In genomic region chr19:2261438-2262172, GRCh38 we compare ENCODE assay signal across 1 cellular context.
TF ChIP-seq lines count a peak whose summit lies in the region.

No MANE protein-coding gene starts in this region.

TF ChIP-seq in K562, 482 proteins besides CTCF, POLR2A, EP300 and RAD21 (continues in another document):
- TF ChIP-seq CREM (IDR thresholded peaks at IDR 0.05; ENCODE audit: low read depth), result 0 out of 2 replicates have a peak, but pooled peaks have one; percentile 40
- no peak for TF ChIP-seq ZC3H4 (CRISPR knock-in tag; IDR thresholded peaks at IDR 0.05; ENCODE audit: borderline replicate concordance)
- no peak for TF ChIP-seq MGA (IDR thresholded peaks at IDR 0.05)
- peak; percentile 39 for TF ChIP-seq CXXC5 (CRISPR knock-in tag; IDR thresholded peaks at IDR 0.05)
- TF ChIP-seq MNT (conservative IDR thresholded peaks at IDR 0.05), result 0 out of 4 replicates have a peak, but pooled peaks of 1 of the 2 experiments have one; percentile 21
- TF ChIP-seq ID3 (CRISPR knock-in tag; IDR thresholded peaks at IDR 0.05), result no peak
- TF ChIP-seq ID3 (tag; IDR thresholded peaks at IDR 0.05), result peak; percentile 18; the same call in 1 of the 2 replicates
- no peak for TF ChIP-seq MCM3 (IDR thresholded peaks at IDR 0.05)
- TF ChIP-seq ZNF592 (IDR thresholded peaks at IDR 0.05), result peak; percentile 70
- no peak for TF ChIP-seq ARID3A (IDR thresholded peaks at IDR 0.05; ENCODE audit: borderline replicate concordance, low read depth, low read length)
- no peak for TF ChIP-seq ZNF707 (CRISPR knock-in tag; conservative IDR thresholded peaks at IDR 0.05)
- TF ChIP-seq CLOCK (CRISPR knock-in tag; IDR thresholded peaks at IDR 0.05; ENCODE audit: borderline replicate concordance), result no peak
- TF ChIP-seq ZNF511 (CRISPR knock-in tag; IDR thresholded peaks at IDR 0.05), result no peak
- 0 out of 2 replicates have a peak, but pooled peaks have one; percentile 7 for TF ChIP-seq KLF16 (IDR thresholded peaks at IDR 0.05)
- no peak for TF ChIP-seq KDM5B (IDR thresholded peaks at IDR 0.05; ENCODE audit: insufficient replicate concordance, low read depth, low read length)
- no peak for TF ChIP-seq PCBP2 (IDR thresholded peaks at IDR 0.05; ENCODE audit: low read depth, low read length, poor library complexity, severe bottlenecking)
- no peak for TF ChIP-seq MTA2 (IDR thresholded peaks at IDR 0.05; ENCODE audit: low read depth)
- 0 out of 2 replicates have a peak, but pooled peaks have one; percentile 25 for TF ChIP-seq CEBPG (CRISPR knock-in tag; IDR thresholded peaks at IDR 0.05)
- no peak for TF ChIP-seq CEBPG (tag; conservative IDR thresholded peaks at IDR 0.05 in 1 of 2, IDR thresholded peaks at IDR 0.05 in 1 of 2)
- no peak for TF ChIP-seq BACH1 (tag; IDR thresholded peaks at IDR 0.05)
- no peak for TF ChIP-seq TEAD4 (IDR thresholded peaks at IDR 0.05; ENCODE audit: low read length)
- TF ChIP-seq TEAD4 (CRISPR knock-in tag; IDR thresholded peaks at IDR 0.05; ENCODE audit: borderline replicate concordance), result 0 out of 2 replicates have a peak, but pooled peaks have one; percentile 21
